In the genomic region with DNA sequence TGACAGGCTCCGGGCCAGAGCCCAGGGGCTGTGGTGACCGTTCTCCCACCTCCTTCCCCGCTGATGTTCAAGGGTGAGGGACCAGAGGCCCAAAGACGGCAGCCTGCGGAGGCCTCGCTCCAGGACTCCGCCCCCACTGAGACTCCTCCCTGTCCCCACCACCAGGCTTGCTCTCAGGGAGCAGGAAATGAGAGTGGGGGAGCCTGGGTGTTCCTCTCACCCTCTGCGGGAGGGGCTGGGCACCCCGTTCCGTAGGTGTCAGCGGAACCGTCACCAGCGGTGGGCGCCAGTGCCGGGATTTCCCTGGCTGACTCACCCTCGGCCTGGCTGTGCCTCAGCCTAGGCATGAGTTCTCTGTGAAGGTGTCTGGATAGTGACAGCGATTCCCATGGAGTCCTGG, we compare ENCODE assay signal across 8 cellular contexts. TPM values are rescaled to one million over a fixed set of nuclear protein-coding genes. Genes with fewer than 3 reads are reported as not detected.
DNase-seq lines count a peak whose midpoint lies in the region; TF ChIP-seq lines count a peak whose summit lies in the region.

No MANE protein-coding gene starts in this region.

- H3K9ac ChIP-seq in trophoblast cell (ENCODE audit: low read length) = no peak overlapping the region

- intact Hi-C loops in thyroid gland (cut with DNase I) = no loop called here

- H3K27ac ChIP-seq in trophoblast cell (ENCODE audit: low read depth, low read length) (no peak overlapping the region), thyroid gland (peak overlapping the region; percentile 71 to 91 (median 78)), SJCRH30 (no peak overlapping the region)

- peak overlapping the region; percentile 15 for H3K4me3 ChIP-seq in fibroblast of mammary gland (ENCODE audit: control insufficient read depth, low read depth, low read length)
- no peak overlapping the region for H3K4me3 ChIP-seq in trophoblast cell (ENCODE audit: low read depth, low read length)
- no peak overlapping the region for H3K4me3 ChIP-seq in thyroid gland (replicated peaks in 1 of 3)
- no peak overlapping the region for H3K4me3 ChIP-seq in SJCRH30

- H2AFZ ChIP-seq in trophoblast cell (ENCODE audit: insufficient read depth, low read length, poor library complexity) = peak overlapping the region; percentile 21

- TF ChIP-seq POLR2A in thyroid gland (IDR thresholded peaks at IDR 0.05) = no peak

- peak overlapping the region; percentile 13 for H3K18ac ChIP-seq in trophoblast cell (ENCODE audit: low read length)

- H2BK12ac ChIP-seq in trophoblast cell (ENCODE audit: low read length) = peak overlapping the region; percentile 12

- no peak overlapping the region for H3K23ac ChIP-seq in trophoblast cell (ENCODE audit: low read length)

- no peak overlapping the region for H3K4me2 ChIP-seq in trophoblast cell (ENCODE audit: low read length)

- no peaks in the 10 kb centered on the region for H3K9me3 ChIP-seq in trophoblast cell (ENCODE audit: insufficient read depth, low read depth, low read length)
- H3K9me3 ChIP-seq in thyroid gland = no peaks in the 10 kb centered on the region
- H3K9me3 ChIP-seq in SJCRH30 (replicated peaks) = no peaks in the 10 kb centered on the region

- H4K91ac ChIP-seq in trophoblast cell (ENCODE audit: low read depth, low read length) = peak overlapping the region; percentile 25

- H2AK5ac ChIP-seq in trophoblast cell (ENCODE audit: low read length) = no peak overlapping the region

- no peak overlapping the region for H3K14ac ChIP-seq in trophoblast cell (ENCODE audit: low read length)

- whole genome bisulfite sequencing in trophoblast cell (ENCODE audit: extremely low coverage, insufficient coverage, insufficient read length) = no CpG with 5 or more reads among the region's 17 CpGs
- 41 to 45% methylated on average over 8 to 9 of the region's 17 CpGs for WGBS in thyroid gland, 2 donors

- no peaks in the 10 kb centered on the region for H3K79me2 ChIP-seq in trophoblast cell (ENCODE audit: control insufficient read depth, insufficient read depth, low read length, poor library complexity)

- peaks cover 8% of the 10 kb centered on the region for H3K79me1 ChIP-seq in trophoblast cell (ENCODE audit: low read length)

- peak; percentile 47 for DNase-seq in NK-92 (lab: John Stamatoyannopoulos, UW; ENCODE audit: unreplicated experiment)
- DNase-seq in NK-92 treated with Interleukin-12 subunit alpha and Interleukin-12 subunit beta, amount 100 ng/mL, for 24 hours (lab: John Stamatoyannopoulos, UW) = no peak
- peak; percentile 52 for DNase-seq in NOMO-1 treated with DMSO at 0.1 percent for 48 hours (lab: John Stamatoyannopoulos, UW; ENCODE audit: unreplicated experiment)
- peak; percentile 79 to 86 for DNase-seq in activated T-helper 1 cell treated with anti-CD3 and anti-CD28 coated beads, Interleukin-2, amount 50 U/mL, for 16 hours (ENCODE audit: low read depth in 1 of 2, low spot score in 1 of 2)
- DNase-seq in fibroblast of mammary gland (ENCODE audit: low read depth) = peak; percentile 78
- DNase-seq in trophoblast cell = peak; percentile 60 to 61
- peak; percentile 61 to 62 for DNase-seq in thyroid gland
- DNase-seq in SJCRH30 = no peak

- no peaks in the 10 kb centered on the region for H3K36me3 ChIP-seq in trophoblast cell (ENCODE audit: control insufficient read depth in 1 of 2, insufficient read depth in 2 of 2, low read length in 2 of 2)
- no peaks in the 10 kb centered on the region for H3K36me3 ChIP-seq in thyroid gland
- H3K36me3 ChIP-seq in SJCRH30 = no peaks in the 10 kb centered on the region

- no peak overlapping the region for H4K8ac ChIP-seq in trophoblast cell (ENCODE audit: low read depth, low read length)

- H3K27me3 ChIP-seq in trophoblast cell (ENCODE audit: insufficient read depth, low read length) (no peaks in the 10 kb centered on the region), thyroid gland (no peaks in the 10 kb centered on the region), SJCRH30 (no peaks in the 10 kb centered on the region)

- H3K4me1 ChIP-seq in trophoblast cell (ENCODE audit: control insufficient read depth in 1 of 2, insufficient read depth in 2 of 2, low read length in 2 of 2) (peaks cover 24 to 27% of the 10 kb centered on the region in 2 experiments), thyroid gland (peaks cover 37 to 84% of the 10 kb centered on the region in 2 donors), SJCRH30 (no peaks in the 10 kb centered on the region; the same call in 1 of the 2 replicates)

- H3K4ac ChIP-seq in trophoblast cell (ENCODE audit: low read depth, low read length) = peak overlapping the region; percentile 6

- TF ChIP-seq CTCF in fibroblast of mammary gland (conservative IDR thresholded peaks at IDR 0.05; ENCODE audit: control insufficient read depth, insufficient read depth, low read depth, low read length) (no peak), thyroid gland (IDR thresholded peaks at IDR 0.05) (no peak)

- H2BK120ac ChIP-seq in trophoblast cell (ENCODE audit: insufficient read depth, low read length, poor library complexity) = no peak overlapping the region

- no peak overlapping the region for H4K12ac ChIP-seq in trophoblast cell (ENCODE audit: low read depth, low read length)

- H2BK5ac ChIP-seq in trophoblast cell (ENCODE audit: low read depth, low read length, poor library complexity) = no peak overlapping the region

RNA-seq across cellular contexts. Expression of a gene that starts 15.7 kb away (rescaled TPM):
- 1.4 and 1.5 TPM in 2 replicates for polyA plus RNA-seq in trophoblast cell (2013)
- 1 to 10 TPM; 1.7 to 2.8 (median 1.9) TPM for total RNA-seq in thyroid gland
- total RNA-seq in SJCRH30 (2014; rRNA removed; shearing (Covaris generic)) = 2.1 and 2.5 TPM in 2 replicates

RNA-seq across cellular contexts. Expression of a gene that starts 56.5 kb away (rescaled TPM):
- polyA plus RNA-seq in trophoblast cell (2013) = 9.8 and 10.4 TPM in 2 replicates
- under 1 TPM in 3 of 4 donors, not detected in 1; 0.11 to 0.83 (median 0.27) TPM for total RNA-seq in thyroid gland
- total RNA-seq in SJCRH30 (2014; rRNA removed; shearing (Covaris generic)) = 0.02 and 0.05 TPM in 2 replicates

Comparison
In these comparisons a context has a peak if more than half of its experiments do, and no peak if none do; other contexts are left out.
1. DNase-seq: peak in NK-92 (single experiment), NOMO-1 treated with DMSO at 0.1 percent for 48 hours (single experiment), activated T-helper 1 cell treated with anti-CD3 and anti-CD28 coated beads, Interleukin-2, amount 50 U/mL, for 16 hours (2 of 2), fibroblast of mammary gland (single experiment), trophoblast cell (2 of 2) and thyroid gland (2 of 2); none in NK-92 treated with Interleukin-12 subunit alpha and Interleukin-12 subunit beta, amount 100 ng/mL, for 24 hours (single experiment) and SJCRH30 (0 of 2).
2. H3K27ac ChIP-seq: peak in thyroid gland (3 of 3); none in trophoblast cell (single experiment) and SJCRH30 (single experiment).